In the genomic region with DNA sequence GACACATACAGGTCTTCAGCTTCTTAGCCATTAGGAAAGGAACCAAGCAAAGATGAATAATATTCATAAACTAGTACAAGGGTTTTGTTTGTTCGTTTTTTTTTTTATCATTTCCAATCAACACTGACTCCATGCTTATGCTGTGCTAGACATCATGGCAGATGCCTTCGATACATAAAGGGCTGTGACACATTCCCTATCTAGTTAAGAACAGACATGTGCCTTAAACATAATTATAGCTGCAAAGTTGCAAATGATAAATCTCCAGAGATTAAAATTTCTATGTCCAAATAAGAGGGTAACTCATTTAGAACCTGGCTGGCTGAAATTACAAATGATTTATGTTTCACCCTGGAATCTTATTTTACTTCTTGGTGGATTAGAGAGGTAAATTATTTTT, we compare ENCODE assay signal across 1 cellular context.
TF ChIP-seq lines count a peak whose summit lies in the region.

No MANE protein-coding gene starts in this region.

TF ChIP-seq in K562, 482 proteins besides CTCF, POLR2A, EP300 and RAD21:
- TF ChIP-seq, protein P1, sequence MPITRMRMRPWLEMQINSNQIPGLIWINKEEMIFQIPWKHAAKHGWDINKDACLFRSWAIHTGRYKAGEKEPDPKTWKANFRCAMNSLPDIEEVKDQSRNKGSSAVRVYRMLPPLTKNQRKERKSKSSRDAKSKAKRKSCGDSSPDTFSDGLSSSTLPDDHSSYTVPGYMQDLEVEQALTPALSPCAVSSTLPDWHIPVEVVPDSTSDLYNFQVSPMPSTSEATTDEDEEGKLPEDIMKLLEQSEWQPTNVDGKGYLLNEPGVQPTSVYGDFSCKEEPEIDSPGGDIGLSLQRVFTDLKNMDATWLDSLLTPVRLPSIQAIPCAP (CRISPR knock-in tag; IDR thresholded peaks at IDR 0.05; ENCODE audit: borderline replicate concordance) = no peak
- no peak for TF ChIP-seq SRSF9 (IDR thresholded peaks at IDR 0.05; ENCODE audit: borderline replicate concordance, low read depth, low read length)
- no peak for TF ChIP-seq ESRRB (CRISPR knock-in tag; IDR thresholded peaks at IDR 0.05; ENCODE audit: borderline replicate concordance)
- TF ChIP-seq, protein P2, sequence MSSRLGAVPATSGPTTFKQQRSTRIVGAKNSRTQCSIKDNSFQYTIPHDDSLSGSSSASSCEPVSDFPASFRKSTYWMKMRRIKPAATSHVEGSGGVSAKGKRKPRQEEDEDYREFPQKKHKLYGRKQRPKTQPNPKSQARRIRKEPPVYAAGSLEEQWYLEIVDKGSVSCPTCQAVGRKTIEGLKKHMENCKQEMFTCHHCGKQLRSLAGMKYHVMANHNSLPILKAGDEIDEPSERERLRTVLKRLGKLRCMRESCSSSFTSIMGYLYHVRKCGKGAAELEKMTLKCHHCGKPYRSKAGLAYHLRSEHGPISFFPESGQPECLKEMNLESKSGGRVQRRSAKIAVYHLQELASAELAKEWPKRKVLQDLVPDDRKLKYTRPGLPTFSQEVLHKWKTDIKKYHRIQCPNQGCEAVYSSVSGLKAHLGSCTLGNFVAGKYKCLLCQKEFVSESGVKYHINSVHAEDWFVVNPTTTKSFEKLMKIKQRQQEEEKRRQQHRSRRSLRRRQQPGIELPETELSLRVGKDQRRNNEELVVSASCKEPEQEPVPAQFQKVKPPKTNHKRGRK (tag; IDR thresholded peaks at IDR 0.05) = no peak
- TF ChIP-seq CBFA2T3 (IDR thresholded peaks at IDR 0.05) = peak; percentile 30
- TF ChIP-seq DPF2 (IDR thresholded peaks at IDR 0.05) = no peak
- peak; percentile 35; the same call in 1 of the 2 replicates for TF ChIP-seq DMBX1 (CRISPR knock-in tag; IDR thresholded peaks at IDR 0.05; ENCODE audit: borderline replicate concordance)
- TF ChIP-seq HNRNPK (IDR thresholded peaks at IDR 0.05; ENCODE audit: low read depth, low read length, poor library complexity, severe bottlenecking) = no peak
TF ChIP-seq in K562: peak in this region for 2.
